9 cellular contexts compared by ENCODE assay signal in genomic region chr19:1270168-1270853, GRCh38. TPM values are rescaled to one million over a fixed set of nuclear protein-coding genes. Genes with fewer than 3 reads are reported as not detected.
DNase-seq lines count a peak whose midpoint lies in the region; ATAC-seq and TF ChIP-seq lines count a peak whose summit lies in the region.
"Had no signal": no experiment of that assay in that cellular context is flagged by ENCODE, and none has a peak within 500 bp of the region (broad histone marks: within the 10 kb centered on the region; RNA-seq: fewer than 3 reads in every experiment).

No MANE protein-coding gene starts in this region.

- H2AFZ ChIP-seq in PC-9 (no peak overlapping the region), parathyroid adenoma (no peak overlapping the region)

- peaks cover 44% of the 10 kb centered on the region for H3K4me1 ChIP-seq in PC-9 (replicated peaks; ENCODE audit: insufficient read depth)
- H3K4me1 ChIP-seq in parathyroid adenoma = peaks cover 47% of the 10 kb centered on the region

- H3K27me3 Mint-ChIP-seq in endothelial cell (ENCODE audit: unreplicated experiment) = peaks cover 24% of the 10 kb centered on the region

- no peak for TF ChIP-seq CTCF in GM06990 (IDR thresholded peaks at IDR 0.05; ENCODE audit: insufficient read depth, low read length, poor library complexity, severe bottlenecking)
- TF ChIP-seq CTCF in PC-9 (conservative IDR thresholded peaks at IDR 0.05) = no peak
- no peak for TF ChIP-seq CTCF in endothelial cell (IDR thresholded peaks at IDR 0.05; ENCODE audit: unreplicated experiment)
- TF ChIP-seq CTCF in parathyroid adenoma (IDR thresholded peaks at IDR 0.05) = no peak

- peaks cover 30% of the 10 kb centered on the region for H3K36me3 Mint-ChIP-seq in endothelial cell (ENCODE audit: low read depth, unreplicated experiment)

- H3K36me3 ChIP-seq in GM06990 (ENCODE audit: control insufficient read depth, insufficient read depth, low read length) (peaks cover 36% of the 10 kb centered on the region), PC-9 (ENCODE audit: low read depth) (peaks cover 11% of the 10 kb centered on the region; the same call in 1 of the 2 replicates), parathyroid adenoma (ENCODE audit: control insufficient read depth, insufficient read depth, low read length) (no peaks in the 10 kb centered on the region)

- H3K79me2 ChIP-seq in PC-9 (ENCODE audit: low read depth) (peaks cover 51% of the 10 kb centered on the region), parathyroid adenoma (peaks cover 34% of the 10 kb centered on the region)

- H3K27me3 ChIP-seq in GM06990 (replicated peaks; ENCODE audit: control insufficient read depth, insufficient read depth, low read length) (no peaks in the 10 kb centered on the region; the same call in 1 of the 2 replicates), PC-9 (ENCODE audit: insufficient read depth, low read depth) (no peaks in the 10 kb centered on the region), parathyroid adenoma (ENCODE audit: control insufficient read depth, insufficient read depth, low read length) (no peaks in the 10 kb centered on the region)

- H3K4me2 ChIP-seq in PC-9 (peak overlapping the region; percentile 84), parathyroid adenoma (ENCODE audit: low read length) (peak overlapping the region; percentile 99)

- peak overlapping the region; percentile 91 for H3K27ac Mint-ChIP-seq in endothelial cell (ENCODE audit: unreplicated experiment)

- H3K27ac ChIP-seq in PC-9 = peak overlapping the region; percentile 82
- peak overlapping the region; percentile 90 for H3K27ac ChIP-seq in parathyroid adenoma

- H3K4me3 ChIP-seq in GM06990 (replicated peaks; ENCODE audit: low read depth, low read length) (peak overlapping the region; percentile 98), PC-9 (peak overlapping the region; percentile 67), parathyroid adenoma (ENCODE audit: low read depth, low read length) (peak overlapping the region; percentile 96)

- ATAC-seq in GM21390 (IDR thresholded peaks at IDR 0.05; ENCODE audit: unreplicated experiment) (no peak), sciatic nerve (no peak)

- peaks cover 50% of the 10 kb centered on the region for H3F3A ChIP-seq in PC-9 (ENCODE audit: insufficient read depth, low read depth)

- no peaks in the 10 kb centered on the region for H3K9me2 ChIP-seq in PC-9 (ENCODE audit: insufficient read depth)

- H3K9me3 ChIP-seq in PC-9 (ENCODE audit: insufficient read depth, low read depth) (no peaks in the 10 kb centered on the region), parathyroid adenoma (ENCODE audit: control insufficient read depth, low read length) (no peaks in the 10 kb centered on the region)

- intact Hi-C loops in PC-9 (cut with micrococcal nuclease; ENCODE audit: unreplicated experiment) (no loop called here), sciatic nerve (cut with DNase I) (no loop called here)

- H4K20me1 ChIP-seq in PC-9 (ENCODE audit: insufficient read depth) = peaks cover 12% of the 10 kb centered on the region

- H3K9ac ChIP-seq in parathyroid adenoma = peak overlapping the region; percentile 32

- TSS peak; percentile 68 for BruUV-seq in PC-9 (replicated peaks; lab: Mats Ljungman, UMichigan)

- DNase-seq in GM06990 (ENCODE audit: extremely low read depth, insufficient read length) (no peak), PC-9 (no peak), endothelial cell (ENCODE audit: low spot score) (no peak), NCI-H187 treated with DMSO at 0.1 percent for 48 hours (lab: John Stamatoyannopoulos, UW) (no peak), COR-L47 (lab: John Stamatoyannopoulos, UW) (no peak), sciatic nerve (ENCODE audit: low spot score) (no peak)

- POLR2A ChIA-PET in PC-9 (lab: Charles Lee; ENCODE audit: unreplicated experiment) = no interaction called here

- peaks cover 39% of the 10 kb centered on the region for H3K4me1 Mint-ChIP-seq in endothelial cell (ENCODE audit: unreplicated experiment)

- peak overlapping the region; percentile 94 for H3K4me3 Mint-ChIP-seq in endothelial cell (ENCODE audit: unreplicated experiment)

- CTCF ChIA-PET in PC-9 (lab: Charles Lee) = no interaction called here

- H3K9me3 Mint-ChIP-seq in endothelial cell (ENCODE audit: unreplicated experiment) = no peaks in the 10 kb centered on the region

RNA-seq across cellular contexts. Expression of gene CIRBP, which starts 1.2 kb away (rescaled TPM):
- total RNA-seq in PC-9 (2021) = 86.9 and 143 TPM in 2 replicates
- total RNA-seq in endothelial cell (ENCODE audit: unreplicated experiment) = 315 TPM
- total RNA-seq in sciatic nerve = 550 TPM

RNA-seq across cellular contexts. Expression of gene FAM174C, which starts 5.0 kb away (rescaled TPM):
- total RNA-seq in PC-9 (2021) = 51.8 and 64.2 TPM in 2 replicates
- total RNA-seq in endothelial cell (ENCODE audit: unreplicated experiment) = 22.7 TPM
- 21.4 TPM for total RNA-seq in sciatic nerve

RNA-seq across cellular contexts. Expression of gene EFNA2, which starts 15.4 kb away (rescaled TPM):
- total RNA-seq in PC-9 (2021) (1.6 TPM in 1 of 2 replicates, not detected in the other), endothelial cell (ENCODE audit: unreplicated experiment) (14.6 TPM), sciatic nerve (not detected)
- total RNA-seq: T-helper 1 cell treated with Interleukin-12 subunit alpha and Interleukin-12 subunit beta and Interleukin-4 antibody, amounts not matched to agents 30 ng/mL and 1 ng/mL, for 36 hours had no signal

RNA-seq across cellular contexts. Expression of gene MIDN, which starts 21.9 kb away (rescaled TPM):
- 61.4 and 92.0 TPM in 2 replicates for total RNA-seq in PC-9 (2021)
- 204 TPM for total RNA-seq in endothelial cell (ENCODE audit: unreplicated experiment)
- 117 TPM for total RNA-seq in sciatic nerve

RNA-seq across cellular contexts. Expression of gene ATP5F1D, which starts 28.8 kb away (rescaled TPM):
- total RNA-seq in PC-9 (2021) (157 and 214 TPM in 2 replicates), endothelial cell (ENCODE audit: unreplicated experiment) (175 TPM), sciatic nerve (90.9 TPM)
